In the genomic region with DNA sequence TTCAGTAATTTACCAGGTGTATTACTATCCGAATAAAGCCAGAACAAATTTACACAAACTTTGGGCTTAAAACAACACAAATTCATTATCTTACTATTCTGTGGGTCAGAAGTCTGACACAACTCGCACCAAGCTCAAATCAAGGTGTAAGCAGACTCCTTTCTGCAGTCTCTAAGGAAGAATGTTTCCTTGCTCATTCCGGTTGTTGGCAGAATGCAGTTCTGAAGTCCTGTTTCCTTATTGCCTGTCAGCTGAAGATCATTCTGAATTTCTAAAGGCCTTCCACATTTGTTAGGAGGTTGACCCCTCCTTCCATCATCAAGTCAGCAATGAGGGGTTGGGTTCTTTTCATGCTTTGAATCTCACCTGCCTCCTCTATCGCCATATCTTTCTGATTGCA, we compare ENCODE assay signal across 3 cellular contexts.
"Had no signal": no experiment of that assay in that cellular context is flagged by ENCODE, and none has a peak within 500 bp of the region (broad histone marks: within the 10 kb centered on the region; RNA-seq: fewer than 3 reads in every experiment).

No MANE protein-coding gene starts in this region.

- DNase-seq: GDM1, GF-D8 had no signal

- ATAC-seq: GM12878 had no signal

- H3K4me3 ChIP-seq: GM12878 had no signal
